27 cellular contexts compared by ENCODE assay signal in the genomic region with DNA sequence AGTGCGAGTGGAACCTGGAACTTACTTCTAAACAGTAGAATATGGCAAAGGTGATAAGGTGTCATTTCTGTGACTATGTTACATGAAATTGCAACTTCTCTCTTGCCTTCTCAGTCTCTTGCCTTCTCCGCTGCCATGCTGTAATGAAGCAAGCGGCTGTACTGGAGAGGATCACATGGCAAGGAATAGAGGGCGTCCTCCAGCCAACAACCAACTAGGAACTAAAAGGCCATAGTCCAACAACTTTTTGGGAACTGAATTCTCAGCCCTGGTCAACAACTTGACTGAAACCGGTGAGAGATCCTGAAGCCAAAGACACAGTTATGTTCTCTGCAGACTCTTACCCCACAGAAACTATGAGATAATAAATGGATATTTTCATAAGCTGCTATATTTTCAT.
"Had no signal": no experiment of that assay in that cellular context is flagged by ENCODE, and none has a peak within 500 bp of the region (broad histone marks: within the 10 kb centered on the region; RNA-seq: fewer than 3 reads in every experiment).

No MANE protein-coding gene starts in this region.

- H3K9me3 ChIP-seq: ovary, psoas muscle, right lobe of liver, sigmoid colon, stomach, thoracic aorta, thyroid gland, tibial nerve, upper lobe of left lung, uterus had no signal

- H3K4me3 Mint-ChIP-seq: naive thymus-derived CD8-positive, alpha-beta T cell; natural killer cell treated with Interleukin-12 subunit alpha and Interleukin-12 subunit beta and Interleukin-15 and Interleukin-18, amount 100 ng/mL, for 72 hours; neural progenitor cell; stimulated activated effector memory CD8-positive, alpha-beta T cell treated with anti-CD3 and anti-CD28 coated beads, Interleukin-12 subunit alpha, Interleukin-12 subunit beta, amount 100 ng/mL, for 72 hours; stimulated activated naive B cell treated with anti-CD40 and anti-IgM and Interleukin-4, amounts not matched to agents 10 μg/mL and 1 μg/mL and 100 μg/mL, for 72 hours; stimulated activated naive CD8-positive, alpha-beta T cell treated with anti-CD3 and anti-CD28 coated beads, Interleukin-15, Interleukin-2, amounts not matched to agents 100 ng/mL and 50 ng/mL, for 24 hours had no signal

- H3K4me2 ChIP-seq: neural progenitor cell had no signal

- DNase-seq: naive thymus-derived CD8-positive, alpha-beta T cell; occipital lobe; ovary; psoas muscle; right cardiac atrium; sigmoid colon; small intestine; stimulated activated CD4-positive, alpha-beta T cell treated with anti-CD3 and anti-CD28 coated beads, Interleukin-15, amount 100 ng/mL, for 24 hours; stimulated activated CD4-positive, alpha-beta T cell treated with anti-CD3 and anti-CD28 coated beads, Interleukin-2, amount 100 ng/mL, for 24 hours; stimulated activated CD4-positive, alpha-beta T cell treated with anti-CD3 and anti-CD28 coated beads, Interleukin-2, amount 100 ng/mL, for 48 hours; stimulated activated CD4-positive, alpha-beta T cell treated with anti-CD3 and anti-CD28 coated beads, Interleukin-4, amount 100 ng/mL, for 24 hours; stimulated activated naive B cell treated with anti-CD40 and anti-IgM and Interleukin-4, amounts not matched to agents 10 μg/mL and 1 μg/mL and 100 μg/mL, for 72 hours; stimulated activated naive CD4-positive, alpha-beta T cell treated with Interleukin-2 at 50 U/mL for 16 hours; stomach; thyroid gland; trophoblast cell; upper lobe of left lung; uterus had no signal

- H3K4me1 Mint-ChIP-seq: naive thymus-derived CD8-positive, alpha-beta T cell; stimulated activated effector memory CD8-positive, alpha-beta T cell treated with anti-CD3 and anti-CD28 coated beads, Interleukin-12 subunit alpha, Interleukin-12 subunit beta, amount 100 ng/mL, for 72 hours; stimulated activated naive B cell treated with anti-CD40 and anti-IgM and Interleukin-4, amounts not matched to agents 10 μg/mL and 1 μg/mL and 100 μg/mL, for 72 hours had no signal

- FAIRE-seq: small intestine had no signal

- H3K36me3 Mint-ChIP-seq: naive thymus-derived CD8-positive, alpha-beta T cell; natural killer cell treated with Interleukin-12 subunit alpha and Interleukin-12 subunit beta and Interleukin-15 and Interleukin-18, amount 100 ng/mL, for 72 hours; stimulated activated effector memory CD8-positive, alpha-beta T cell treated with anti-CD3 and anti-CD28 coated beads, Interleukin-12 subunit alpha, Interleukin-12 subunit beta, amount 100 ng/mL, for 72 hours; stimulated activated naive B cell treated with anti-CD40 and anti-IgM and Interleukin-4, amounts not matched to agents 10 μg/mL and 1 μg/mL and 100 μg/mL, for 72 hours had no signal

- H3K9me3 Mint-ChIP-seq: naive thymus-derived CD8-positive, alpha-beta T cell; natural killer cell treated with Interleukin-12 subunit alpha and Interleukin-12 subunit beta and Interleukin-15 and Interleukin-18, amount 100 ng/mL, for 72 hours; neural progenitor cell; stimulated activated effector memory CD8-positive, alpha-beta T cell treated with anti-CD3 and anti-CD28 coated beads, Interleukin-12 subunit alpha, Interleukin-12 subunit beta, amount 100 ng/mL, for 72 hours; stimulated activated naive B cell treated with anti-CD40 and anti-IgM and Interleukin-4, amounts not matched to agents 10 μg/mL and 1 μg/mL and 100 μg/mL, for 72 hours; stimulated activated naive CD8-positive, alpha-beta T cell treated with anti-CD3 and anti-CD28 coated beads, Interleukin-15, Interleukin-2, amounts not matched to agents 100 ng/mL and 50 ng/mL, for 24 hours had no signal

- H2AFZ ChIP-seq: neural progenitor cell, parathyroid adenoma had no signal

- H3K27me3 ChIP-seq: neural progenitor cell, ovary, right lobe of liver, sigmoid colon, stomach, thyroid gland, tibial nerve, upper lobe of left lung, uterus had no signal

- H3K4me1 ChIP-seq: neural progenitor cell, parathyroid adenoma, uterus had no signal

- H3K36me3 ChIP-seq: neural progenitor cell, ovary, right lobe of liver, thoracic aorta, thyroid gland, tibial nerve, upper lobe of left lung, uterus had no signal

- H3K27ac Mint-ChIP-seq: naive thymus-derived CD8-positive, alpha-beta T cell; natural killer cell treated with Interleukin-12 subunit alpha and Interleukin-12 subunit beta and Interleukin-15 and Interleukin-18, amount 100 ng/mL, for 72 hours; neural progenitor cell; progenitor cell of endocrine pancreas; stimulated activated effector memory CD8-positive, alpha-beta T cell treated with anti-CD3 and anti-CD28 coated beads, Interleukin-12 subunit alpha, Interleukin-12 subunit beta, amount 100 ng/mL, for 72 hours; stimulated activated naive B cell treated with anti-CD40 and anti-IgM and Interleukin-4, amounts not matched to agents 10 μg/mL and 1 μg/mL and 100 μg/mL, for 72 hours; stimulated activated naive CD8-positive, alpha-beta T cell treated with anti-CD3 and anti-CD28 coated beads, Interleukin-15, Interleukin-2, amounts not matched to agents 100 ng/mL and 50 ng/mL, for 24 hours had no signal

- ATAC-seq: naive thymus-derived CD8-positive, alpha-beta T cell; natural killer cell treated with Interleukin-12 subunit alpha and Interleukin-12 subunit beta and Interleukin-15 and Interleukin-18, amount 100 ng/mL, for 72 hours; psoas muscle; right cardiac atrium; stimulated activated effector memory CD8-positive, alpha-beta T cell treated with anti-CD3 and anti-CD28 coated beads, Interleukin-12 subunit alpha, Interleukin-12 subunit beta, amount 100 ng/mL, for 72 hours; stimulated activated naive B cell treated with anti-CD40 and anti-IgM and Interleukin-4, amounts not matched to agents 10 μg/mL and 1 μg/mL and 100 μg/mL, for 72 hours had no signal

- H3K9ac ChIP-seq: neural progenitor cell, parathyroid adenoma had no signal

- H3K27me3 Mint-ChIP-seq: progenitor cell of endocrine pancreas had no signal

- H3K4me3 ChIP-seq: neural progenitor cell, ovary, psoas muscle, right lobe of liver, sigmoid colon, stomach, thoracic aorta, thyroid gland, tibial nerve, upper lobe of left lung, uterus had no signal

- H3K27ac ChIP-seq: neural progenitor cell, ovary, parathyroid adenoma, psoas muscle, right lobe of liver, sigmoid colon, stomach, thoracic aorta, thyroid gland, tibial nerve, upper lobe of left lung, uterus had no signal

- H3K79me2 ChIP-seq: parathyroid adenoma had no signal
